ENCODE assay signal across 8 cellular contexts in the genomic region with DNA sequence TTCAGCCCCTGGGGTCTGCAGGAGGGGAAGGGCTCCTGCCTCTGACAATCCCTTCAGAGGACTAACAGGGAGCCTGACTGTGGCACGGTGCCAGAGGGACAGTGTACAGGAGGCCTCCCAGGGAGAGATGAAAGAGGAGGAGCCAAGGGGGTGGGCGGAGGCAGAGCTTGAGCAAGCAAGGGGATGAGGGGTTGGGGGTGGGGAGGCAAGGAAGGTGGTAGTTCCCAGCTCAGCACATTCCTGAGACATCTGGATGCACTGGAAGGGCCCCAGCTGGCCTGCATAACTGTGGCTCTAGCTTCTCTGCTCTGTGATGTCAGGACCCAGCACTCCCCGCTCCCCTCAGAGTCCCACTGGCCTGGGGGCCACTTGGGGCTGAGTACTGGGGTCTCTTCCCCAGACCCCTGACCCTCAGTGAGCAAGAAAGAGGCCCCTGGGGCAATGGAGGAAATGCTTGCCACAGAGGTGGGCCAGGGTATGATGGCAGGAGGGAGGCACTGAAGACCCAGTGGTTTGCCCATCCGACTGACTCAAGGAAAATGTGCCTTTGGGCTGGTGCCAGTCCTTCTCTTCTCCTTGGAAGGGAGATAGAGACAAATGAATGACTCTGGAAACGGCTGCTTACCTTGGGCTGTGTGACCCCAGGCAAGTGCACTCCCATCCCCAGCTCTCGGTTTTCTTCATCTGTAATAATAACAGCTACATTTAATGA. TPM values are rescaled to one million over a fixed set of nuclear protein-coding genes. Genes with fewer than 3 reads are reported as not detected.
DNase-seq lines count a peak whose midpoint lies in the region; ATAC-seq, FAIRE-seq and TF ChIP-seq lines count a peak whose summit lies in the region.

No MANE protein-coding gene starts in this region.

- H3K4me3 Mint-ChIP-seq in natural killer cell treated with Interleukin-12 subunit alpha and Interleukin-12 subunit beta and Interleukin-15 and Interleukin-18, amount 100 ng/mL, for 72 hours, result no peak overlapping the region
- no peak overlapping the region for H3K4me3 Mint-ChIP-seq in natural killer cell

- peaks cover 45% of the 10 kb centered on the region for H3K4me1 ChIP-seq in lower lobe of right lung

- no peak for ATAC-seq in natural killer cell treated with Interleukin-12 subunit alpha and Interleukin-12 subunit beta and Interleukin-15 and Interleukin-18, amount 100 ng/mL, for 72 hours
- ATAC-seq in natural killer cell (no peak), lower lobe of right lung (peak; percentile 23 to 68)

- intact Hi-C loops in natural killer cell (cut with micrococcal nuclease) (no loop called here), lower lobe of right lung (cut with DNase I) (no loop called here)

- H3K27me3 ChIP-seq in brain microvascular endothelial cell (replicated peaks) (no peaks in the 10 kb centered on the region), lower lobe of right lung (ENCODE audit: low read depth) (no peaks in the 10 kb centered on the region)

- H3K27ac Mint-ChIP-seq in natural killer cell treated with Interleukin-12 subunit alpha and Interleukin-12 subunit beta and Interleukin-15 and Interleukin-18, amount 100 ng/mL, for 72 hours, result no peak overlapping the region
- no peak overlapping the region for H3K27ac Mint-ChIP-seq in natural killer cell

- H3K4me3 ChIP-seq in brain microvascular endothelial cell (ENCODE audit: low read depth, low read length) (no peak overlapping the region), lower lobe of right lung (no peak overlapping the region)

- peaks cover 11 to 12% of the 10 kb centered on the region in 2 donors for H3K27me3 Mint-ChIP-seq in natural killer cell treated with Interleukin-12 subunit alpha and Interleukin-12 subunit beta and Interleukin-15 and Interleukin-18, amount 100 ng/mL, for 72 hours
- peaks cover 0 to 9% of the 10 kb centered on the region in 2 donors for H3K27me3 Mint-ChIP-seq in natural killer cell (ENCODE audit: low read depth in 2 of 2)

- DNase-seq in natural killer cell treated with Interleukin-12 subunit alpha and Interleukin-12 subunit beta and Interleukin-15 and Interleukin-18, amount 100 ng/mL, for 72 hours (ENCODE audit: low spot score), result peak; percentile 32
- no peak for DNase-seq in natural killer cell
- peak; percentile 94 for DNase-seq in brain microvascular endothelial cell
- peak; percentile 84 for DNase-seq in lower lobe of right lung
- DNase-seq in midbrain (lab: John Stamatoyannopoulos, UW), result no peak
- no peak for DNase-seq in mesenteric fat pad (ENCODE audit: low spot score)
- no peak for DNase-seq in GM12891 (ENCODE audit: insufficient read length, low spot score)
- no peak for DNase-seq in GDM1 (lab: John Stamatoyannopoulos, UW)

- no peak for TF ChIP-seq POLR2A in GM12891 (IDR thresholded peaks at IDR 0.05; ENCODE audit: low read depth, low read length)

- H3K4me1 Mint-ChIP-seq in natural killer cell treated with Interleukin-12 subunit alpha and Interleukin-12 subunit beta and Interleukin-15 and Interleukin-18, amount 100 ng/mL, for 72 hours (ENCODE audit: low read depth in 2 of 2), result peaks cover 0 to 3% of the 10 kb centered on the region in 2 donors
- peaks cover 0 to 7% of the 10 kb centered on the region in 2 donors for H3K4me1 Mint-ChIP-seq in natural killer cell

- no peaks in the 10 kb centered on the region for H3K36me3 Mint-ChIP-seq in natural killer cell treated with Interleukin-12 subunit alpha and Interleukin-12 subunit beta and Interleukin-15 and Interleukin-18, amount 100 ng/mL, for 72 hours
- no peaks in the 10 kb centered on the region for H3K36me3 Mint-ChIP-seq in natural killer cell

- H3K36me3 ChIP-seq in brain microvascular endothelial cell (replicated peaks), result peaks cover 14% of the 10 kb centered on the region
- H3K36me3 ChIP-seq in lower lobe of right lung, result no peaks in the 10 kb centered on the region

- H3K9me3 ChIP-seq in lower lobe of right lung, result no peaks in the 10 kb centered on the region

- no peak for FAIRE-seq in GM12891 (lab: Jason Lieb, UNC)

- H3K27ac ChIP-seq in brain microvascular endothelial cell (peak overlapping the region; percentile 90), lower lobe of right lung (peak overlapping the region; percentile 39)

- no peak for TF ChIP-seq CTCF in natural killer cell (IDR thresholded peaks at IDR 0.05)
- no peak for TF ChIP-seq CTCF in brain microvascular endothelial cell (IDR thresholded peaks at IDR 0.05; ENCODE audit: low read depth, low read length, missing control alignments)
- TF ChIP-seq CTCF in lower lobe of right lung (IDR thresholded peaks at IDR 0.05), result no peak

- H3K9me3 Mint-ChIP-seq in natural killer cell treated with Interleukin-12 subunit alpha and Interleukin-12 subunit beta and Interleukin-15 and Interleukin-18, amount 100 ng/mL, for 72 hours, result no peaks in the 10 kb centered on the region
- H3K9me3 Mint-ChIP-seq in natural killer cell, result no peaks in the 10 kb centered on the region

- in situ Hi-C loops in brain microvascular endothelial cell (cut with HindIII; ENCODE audit: low pct_ligation_motif_present, low sequenced_read_pairs), result no loop called here

TF ChIP-seq in GM12891, 5 proteins besides CTCF, POLR2A, EP300 and RAD21:
- TF ChIP-seq TAF1 (IDR thresholded peaks at IDR 0.05; ENCODE audit: low read depth, low read length), result no peak
- no peak for TF ChIP-seq POU2F2 (IDR thresholded peaks at IDR 0.05; ENCODE audit: low read depth, low read length)
- no peak for TF ChIP-seq SPI1 (IDR thresholded peaks at IDR 0.05; ENCODE audit: low read depth, low read length)
- TF ChIP-seq POLR2AphosphoS5 (IDR thresholded peaks at IDR 0.05; ENCODE audit: low read depth, low read length), result no peak

RNA-seq across cellular contexts. Expression of a gene that starts 13.3 kb away (rescaled TPM):
- not detected for total RNA-seq in natural killer cell treated with Interleukin-12 subunit alpha and Interleukin-12 subunit beta and Interleukin-15 and Interleukin-18, amount 100 ng/mL, for 72 hours
- total RNA-seq in natural killer cell, result not detected
- total RNA-seq in lower lobe of right lung, result 40.5 TPM
- total RNA-seq in mesenteric fat pad, result 8.4 TPM
- 2.6 TPM for polyA plus RNA-seq in GM12891 (2012; ENCODE audit: low read depth, missing spikeins)

RNA-seq across cellular contexts. Expression of a gene that starts 56.5 kb away (rescaled TPM):
- total RNA-seq in natural killer cell treated with Interleukin-12 subunit alpha and Interleukin-12 subunit beta and Interleukin-15 and Interleukin-18, amount 100 ng/mL, for 72 hours, result 100 to 1,000 TPM; 104 to 207 TPM
- total RNA-seq in natural killer cell (100 to 1,000 TPM; 307 to 377 (median 350) TPM), lower lobe of right lung (55.3 TPM), mesenteric fat pad (54.3 TPM)
- polyA plus RNA-seq in GM12891 (2012; ENCODE audit: low read depth, missing spikeins), result 39.6 TPM

Comparison
In these comparisons a context has a peak if more than half of its experiments do, and no peak if none do; other contexts are left out.
1. DNase-seq: peak in natural killer cell treated with Interleukin-12 subunit alpha and Interleukin-12 subunit beta and Interleukin-15 and Interleukin-18, amount 100 ng/mL, for 72 hours (single experiment), brain microvascular endothelial cell (single experiment) and lower lobe of right lung (single experiment); none in natural killer cell (single experiment), midbrain (single experiment), mesenteric fat pad (single experiment), GM12891 (single experiment) and GDM1 (single experiment).
2. ATAC-seq: peak in lower lobe of right lung (2 of 2); none in natural killer cell treated with Interleukin-12 subunit alpha and Interleukin-12 subunit beta and Interleukin-15 and Interleukin-18, amount 100 ng/mL, for 72 hours (0 of 2) and natural killer cell (0 of 3).